1 cellular context compared by ENCODE assay signal in genomic region chr11:111549196-111549868, GRCh38.
TF ChIP-seq lines count a peak whose summit lies in the region.

No MANE protein-coding gene starts in this region.

TF ChIP-seq in IMR-90, 13 proteins besides CTCF, POLR2A, EP300 and RAD21:
- no peak for TF ChIP-seq BHLHE40 (IDR thresholded peaks at IDR 0.05; ENCODE audit: low read depth, low read length)
- no peak for TF ChIP-seq SMC3 (IDR thresholded peaks at IDR 0.05; ENCODE audit: low read depth, low read length)
- no peak for TF ChIP-seq MAFK (IDR thresholded peaks at IDR 0.05; ENCODE audit: low read depth, low read length)
- no peak for TF ChIP-seq RCOR1 (IDR thresholded peaks at IDR 0.05; ENCODE audit: insufficient replicate concordance, low read length)
- TF ChIP-seq CHD1 (IDR thresholded peaks at IDR 0.05; ENCODE audit: low read depth, low read length): no peak
- TF ChIP-seq FOS (IDR thresholded peaks at IDR 0.05; ENCODE audit: low read depth, low read length): no peak
- no peak for TF ChIP-seq ELK1 (IDR thresholded peaks at IDR 0.05; ENCODE audit: borderline replicate concordance, low read depth, low read length)
- no peak for TF ChIP-seq CEBPB (IDR thresholded peaks at IDR 0.05; ENCODE audit: low read depth, low read length)
- no peak for TF ChIP-seq NFE2L2 (IDR thresholded peaks at IDR 0.05; ENCODE audit: low read depth, low read length)
- TF ChIP-seq MXI1 (IDR thresholded peaks at IDR 0.05; ENCODE audit: borderline replicate concordance, low read depth, low read length): no peak
- TF ChIP-seq USF2 (IDR thresholded peaks at IDR 0.05; ENCODE audit: low read depth, low read length): no peak
- TF ChIP-seq RFX5 (IDR thresholded peaks at IDR 0.05; ENCODE audit: low read depth, low read length): no peak
- no peak for TF ChIP-seq MAZ (IDR thresholded peaks at IDR 0.05; ENCODE audit: borderline replicate concordance, low read depth, low read length)
